Comparison of ENCODE assay signal across 1 cellular context in the genomic region with DNA sequence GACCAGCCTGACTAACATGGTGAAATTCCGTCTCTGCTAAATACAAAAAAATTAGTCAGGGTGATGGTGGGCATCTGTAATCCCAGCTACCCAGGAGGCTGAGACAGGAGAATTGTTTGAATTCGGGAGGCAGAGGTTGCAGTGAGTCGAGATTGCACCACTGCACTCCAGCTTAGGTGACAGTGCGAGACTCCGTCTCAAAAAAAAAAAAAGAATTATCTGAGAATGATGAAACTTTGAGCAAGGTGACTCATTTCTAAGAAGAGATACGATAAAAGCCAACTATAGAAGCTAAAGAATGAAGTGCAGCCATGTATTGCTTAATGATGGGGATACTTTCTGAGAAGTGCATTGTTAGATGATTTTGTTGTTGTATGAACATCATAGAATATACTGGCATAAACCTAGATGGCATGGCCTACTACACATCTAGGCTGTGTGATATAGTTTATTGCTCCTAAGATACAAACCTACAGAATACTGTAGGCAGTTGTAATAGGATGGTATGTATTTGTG.
TF ChIP-seq lines count a peak whose summit lies in the region.

No MANE protein-coding gene starts in this region.

TF ChIP-seq in SK-N-SH treated with all-trans-retinoic acid at 6 μM for 48 hours, 23 proteins besides CTCF, POLR2A, EP300 and RAD21 (continued from another document):
- TF ChIP-seq, protein P1, sequence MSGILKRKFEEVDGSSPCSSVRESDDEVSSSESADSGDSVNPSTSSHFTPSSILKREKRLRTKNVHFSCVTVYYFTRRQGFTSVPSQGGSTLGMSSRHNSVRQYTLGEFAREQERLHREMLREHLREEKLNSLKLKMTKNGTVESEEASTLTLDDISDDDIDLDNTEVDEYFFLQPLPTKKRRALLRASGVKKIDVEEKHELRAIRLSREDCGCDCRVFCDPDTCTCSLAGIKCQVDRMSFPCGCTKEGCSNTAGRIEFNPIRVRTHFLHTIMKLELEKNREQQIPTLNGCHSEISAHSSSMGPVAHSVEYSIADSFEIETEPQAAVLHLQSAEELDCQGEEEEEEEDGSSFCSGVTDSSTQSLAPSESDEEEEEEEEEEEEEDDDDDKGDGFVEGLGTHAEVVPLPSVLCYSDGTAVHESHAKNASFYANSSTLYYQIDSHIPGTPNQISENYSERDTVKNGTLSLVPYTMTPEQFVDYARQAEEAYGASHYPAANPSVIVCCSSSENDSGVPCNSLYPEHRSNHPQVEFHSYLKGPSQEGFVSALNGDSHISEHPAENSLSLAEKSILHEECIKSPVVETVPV (CRISPR knock-in tag; IDR thresholded peaks at IDR 0.05), result no peak
- TF ChIP-seq BACH2 (CRISPR knock-in tag; IDR thresholded peaks at IDR 0.05; ENCODE audit: borderline replicate concordance) (no peak), ZNF70 (CRISPR knock-in tag; IDR thresholded peaks at IDR 0.05) (no peak), ZFP3 (CRISPR knock-in tag; IDR thresholded peaks at IDR 0.05) (no peak), ESRRG (CRISPR knock-in tag; IDR thresholded peaks at IDR 0.05) (no peak), SNAI2 (CRISPR knock-in tag; IDR thresholded peaks at IDR 0.05) (no peak), GLIS3 (CRISPR knock-in tag; IDR thresholded peaks at IDR 0.05) (no peak), TCF4 (CRISPR knock-in tag; IDR thresholded peaks at IDR 0.05; ENCODE audit: borderline replicate concordance) (no peak), ZFP30 (CRISPR knock-in tag; IDR thresholded peaks at IDR 0.05) (no peak), ZNF565 (CRISPR knock-in tag; conservative IDR thresholded peaks at IDR 0.05; ENCODE audit: low read depth) (no peak)
- TF ChIP-seq, protein P2, sequence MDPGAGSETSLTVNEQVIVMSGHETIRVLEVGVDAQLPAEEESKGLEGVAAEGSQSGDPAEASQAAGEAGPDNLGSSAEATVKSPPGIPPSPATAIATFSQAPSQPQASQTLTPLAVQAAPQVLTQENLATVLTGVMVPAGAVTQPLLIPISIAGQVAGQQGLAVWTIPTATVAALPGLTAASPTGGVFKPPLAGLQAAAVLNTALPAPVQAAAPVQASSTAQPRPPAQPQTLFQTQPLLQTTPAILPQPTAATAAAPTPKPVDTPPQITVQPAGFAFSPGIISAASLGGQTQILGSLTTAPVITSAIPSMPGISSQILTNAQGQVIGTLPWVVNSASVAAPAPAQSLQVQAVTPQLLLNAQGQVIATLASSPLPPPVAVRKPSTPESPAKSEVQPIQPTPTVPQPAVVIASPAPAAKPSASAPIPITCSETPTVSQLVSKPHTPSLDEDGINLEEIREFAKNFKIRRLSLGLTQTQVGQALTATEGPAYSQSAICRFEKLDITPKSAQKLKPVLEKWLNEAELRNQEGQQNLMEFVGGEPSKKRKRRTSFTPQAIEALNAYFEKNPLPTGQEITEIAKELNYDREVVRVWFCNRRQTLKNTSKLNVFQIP (CRISPR knock-in tag; IDR thresholded peaks at IDR 0.05; ENCODE audit: borderline replicate concordance, low read depth), result no peak
- TF ChIP-seq, protein P3, sequence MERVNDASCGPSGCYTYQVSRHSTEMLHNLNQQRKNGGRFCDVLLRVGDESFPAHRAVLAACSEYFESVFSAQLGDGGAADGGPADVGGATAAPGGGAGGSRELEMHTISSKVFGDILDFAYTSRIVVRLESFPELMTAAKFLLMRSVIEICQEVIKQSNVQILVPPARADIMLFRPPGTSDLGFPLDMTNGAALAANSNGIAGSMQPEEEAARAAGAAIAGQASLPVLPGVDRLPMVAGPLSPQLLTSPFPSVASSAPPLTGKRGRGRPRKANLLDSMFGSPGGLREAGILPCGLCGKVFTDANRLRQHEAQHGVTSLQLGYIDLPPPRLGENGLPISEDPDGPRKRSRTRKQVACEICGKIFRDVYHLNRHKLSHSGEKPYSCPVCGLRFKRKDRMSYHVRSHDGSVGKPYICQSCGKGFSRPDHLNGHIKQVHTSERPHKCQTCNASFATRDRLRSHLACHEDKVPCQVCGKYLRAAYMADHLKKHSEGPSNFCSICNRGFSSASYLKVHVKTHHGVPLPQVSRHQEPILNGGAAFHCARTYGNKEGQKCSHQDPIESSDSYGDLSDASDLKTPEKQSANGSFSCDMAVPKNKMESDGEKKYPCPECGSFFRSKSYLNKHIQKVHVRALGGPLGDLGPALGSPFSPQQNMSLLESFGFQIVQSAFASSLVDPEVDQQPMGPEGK (CRISPR knock-in tag; IDR thresholded peaks at IDR 0.05; ENCODE audit: borderline replicate concordance), result no peak
- TF ChIP-seq, protein P4, sequence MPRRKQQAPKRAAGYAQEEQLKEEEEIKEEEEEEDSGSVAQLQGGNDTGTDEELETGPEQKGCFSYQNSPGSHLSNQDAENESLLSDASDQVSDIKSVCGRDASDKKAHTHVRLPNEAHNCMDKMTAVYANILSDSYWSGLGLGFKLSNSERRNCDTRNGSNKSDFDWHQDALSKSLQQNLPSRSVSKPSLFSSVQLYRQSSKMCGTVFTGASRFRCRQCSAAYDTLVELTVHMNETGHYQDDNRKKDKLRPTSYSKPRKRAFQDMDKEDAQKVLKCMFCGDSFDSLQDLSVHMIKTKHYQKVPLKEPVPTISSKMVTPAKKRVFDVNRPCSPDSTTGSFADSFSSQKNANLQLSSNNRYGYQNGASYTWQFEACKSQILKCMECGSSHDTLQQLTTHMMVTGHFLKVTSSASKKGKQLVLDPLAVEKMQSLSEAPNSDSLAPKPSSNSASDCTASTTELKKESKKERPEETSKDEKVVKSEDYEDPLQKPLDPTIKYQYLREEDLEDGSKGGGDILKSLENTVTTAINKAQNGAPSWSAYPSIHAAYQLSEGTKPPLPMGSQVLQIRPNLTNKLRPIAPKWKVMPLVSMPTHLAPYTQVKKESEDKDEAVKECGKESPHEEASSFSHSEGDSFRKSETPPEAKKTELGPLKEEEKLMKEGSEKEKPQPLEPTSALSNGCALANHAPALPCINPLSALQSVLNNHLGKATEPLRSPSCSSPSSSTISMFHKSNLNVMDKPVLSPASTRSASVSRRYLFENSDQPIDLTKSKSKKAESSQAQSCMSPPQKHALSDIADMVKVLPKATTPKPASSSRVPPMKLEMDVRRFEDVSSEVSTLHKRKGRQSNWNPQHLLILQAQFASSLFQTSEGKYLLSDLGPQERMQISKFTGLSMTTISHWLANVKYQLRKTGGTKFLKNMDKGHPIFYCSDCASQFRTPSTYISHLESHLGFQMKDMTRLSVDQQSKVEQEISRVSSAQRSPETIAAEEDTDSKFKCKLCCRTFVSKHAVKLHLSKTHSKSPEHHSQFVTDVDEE (CRISPR knock-in tag; IDR thresholded peaks at IDR 0.05), result no peak
